ENCODE assay signal across 26 cellular contexts in genomic region chr12:52473738-52474137, GRCh38. TPM values are rescaled to one million over a fixed set of nuclear protein-coding genes. Genes with fewer than 3 reads are reported as not detected.
"Had no signal": no experiment of that assay in that cellular context is flagged by ENCODE, and none has a peak within 500 bp of the region (broad histone marks: within the 10 kb centered on the region; RNA-seq: fewer than 3 reads in every experiment).

Gene KRT6C (minus strand): TSS chr12:52473805. CDS start chr12:52473737, 68 bp downstream.

- H3K27ac Mint-ChIP-seq: activated CD8-positive, alpha-beta memory T cell treated with anti-CD3 and anti-CD28 coated beads, Interleukin-2, amount 10 ng/mL, durations not matched to agents 7 days and 5 days; activated naive CD8-positive, alpha-beta T cell treated with anti-CD3 and anti-CD28 coated beads for 36 hours; effector memory CD8-positive, alpha-beta T cell; natural killer cell; stimulated activated naive B cell treated with anti-CD40 and anti-IgM and Interleukin-4, amounts not matched to agents 10 μg/mL and 1 μg/mL and 100 μg/mL, for 72 hours had no signal

- ATAC-seq: activated CD8-positive, alpha-beta memory T cell treated with anti-CD3 and anti-CD28 coated beads, Interleukin-2, amount 10 ng/mL, durations not matched to agents 7 days and 5 days; effector memory CD8-positive, alpha-beta T cell; left ventricle myocardium superior; natural killer cell; SK-N-SH treated with all-trans-retinoic acid at 6 μM for 48 hours; stimulated activated naive B cell treated with anti-CD40 and anti-IgM and Interleukin-4, amounts not matched to agents 10 μg/mL and 1 μg/mL and 100 μg/mL, for 72 hours had no signal

- H3K36me3 ChIP-seq: brain microvascular endothelial cell had no signal

- DNase-seq: activated CD4-positive, alpha-beta T cell treated with anti-CD3 and anti-CD28 coated beads, Interleukin-2, amount 50 U/mL, for 48 hours; activated CD4-positive, CD25-positive, alpha-beta regulatory T cell treated with anti-CD3 and anti-CD28 coated beads, Interleukin-2, amount 50 U/mL, for 72 hours; activated CD8-positive, alpha-beta memory T cell treated with anti-CD3 and anti-CD28 coated beads, Interleukin-2, amount 10 ng/mL, durations not matched to agents 7 days and 5 days; activated gamma-delta T cell; activated naive CD8-positive, alpha-beta T cell treated with anti-CD3 and anti-CD28 coated beads for 36 hours; activated T-cell treated with anti-CD3 and anti-CD28 coated beads, Interleukin-2, amount 50 U/mL, for 48 hours; brain microvascular endothelial cell; cerebellar nuclear complex; dermis blood vessel endothelial cell; effector memory CD8-positive, alpha-beta T cell; hypothalamus; left ventricle myocardium superior; mesenchymal stem cell; natural killer cell; stimulated activated CD4-positive, alpha-beta T cell treated with anti-CD3 and anti-CD28 coated beads, Interleukin-15, amount 100 ng/mL, for 24 hours; stimulated activated CD4-positive, alpha-beta T cell treated with anti-CD3 and anti-CD28 coated beads, Interleukin-4, amount 100 ng/mL, for 1 hour; stimulated activated naive B cell treated with anti-CD40 and anti-IgM and Interleukin-4, amounts not matched to agents 10 μg/mL and 1 μg/mL and 100 μg/mL, for 72 hours; T-helper 1 cell; T1000; trophoblast cell had no signal

- H3K4me1 Mint-ChIP-seq: activated CD8-positive, alpha-beta memory T cell treated with anti-CD3 and anti-CD28 coated beads, Interleukin-2, amount 10 ng/mL, durations not matched to agents 7 days and 5 days; activated naive CD8-positive, alpha-beta T cell treated with anti-CD3 and anti-CD28 coated beads for 36 hours; natural killer cell; stimulated activated naive B cell treated with anti-CD40 and anti-IgM and Interleukin-4, amounts not matched to agents 10 μg/mL and 1 μg/mL and 100 μg/mL, for 72 hours had no signal

- H3K4me3 Mint-ChIP-seq: activated CD8-positive, alpha-beta memory T cell treated with anti-CD3 and anti-CD28 coated beads, Interleukin-2, amount 10 ng/mL, durations not matched to agents 7 days and 5 days; activated naive CD8-positive, alpha-beta T cell treated with anti-CD3 and anti-CD28 coated beads for 36 hours; effector memory CD8-positive, alpha-beta T cell; natural killer cell; stimulated activated naive B cell treated with anti-CD40 and anti-IgM and Interleukin-4, amounts not matched to agents 10 μg/mL and 1 μg/mL and 100 μg/mL, for 72 hours had no signal

- H3K36me3 Mint-ChIP-seq: activated CD8-positive, alpha-beta memory T cell treated with anti-CD3 and anti-CD28 coated beads, Interleukin-2, amount 10 ng/mL, durations not matched to agents 7 days and 5 days; activated naive CD8-positive, alpha-beta T cell treated with anti-CD3 and anti-CD28 coated beads for 36 hours; natural killer cell; stimulated activated naive B cell treated with anti-CD40 and anti-IgM and Interleukin-4, amounts not matched to agents 10 μg/mL and 1 μg/mL and 100 μg/mL, for 72 hours had no signal

- H3K27me3 ChIP-seq: brain microvascular endothelial cell had no signal

- H3K27ac ChIP-seq: brain microvascular endothelial cell had no signal

- H3K9me3 Mint-ChIP-seq: activated naive CD8-positive, alpha-beta T cell treated with anti-CD3 and anti-CD28 coated beads for 36 hours; effector memory CD8-positive, alpha-beta T cell; natural killer cell had no signal

RNA-seq across cellular contexts. Expression of gene KRT6C, which starts in this region (rescaled TPM):
- total RNA-seq: activated CD8-positive, alpha-beta memory T cell treated with anti-CD3 and anti-CD28 coated beads, Interleukin-2, amount 10 ng/mL, durations not matched to agents 7 days and 5 days; activated naive CD8-positive, alpha-beta T cell treated with anti-CD3 and anti-CD28 coated beads for 36 hours; dermis blood vessel endothelial cell; epithelial cell of proximal tubule; glomerular endothelial cell; kidney epithelial cell; left ventricle myocardium superior; natural killer cell; posterior vena cava; skeletal muscle tissue had no signal
